Comparison of ENCODE assay signal across 17 cellular contexts in genomic region chr3:16890605-16891333, GRCh38. TPM values are rescaled to one million over a fixed set of nuclear protein-coding genes. Genes with fewer than 3 reads are reported as not detected.
DNase-seq lines count a peak whose midpoint lies in the region; ATAC-seq and TF ChIP-seq lines count a peak whose summit lies in the region.
"Had no signal": no experiment of that assay in that cellular context is flagged by ENCODE, and none has a peak within 500 bp of the region (broad histone marks: within the 10 kb centered on the region; RNA-seq: fewer than 3 reads in every experiment).

No MANE protein-coding gene starts in this region.

- 31% methylated on average over 5 of the region's 5 CpGs for WGBS in smooth muscle cell (ENCODE audit: low lambda C conversion rate)

- H3K27me3 Mint-ChIP-seq in activated naive CD4-positive, alpha-beta T cell treated with anti-CD3 and anti-CD28 coated beads, Interleukin-2, amount 50 U/mL, for 24 hours, result no peaks in the 10 kb centered on the region
- H3K27me3 Mint-ChIP-seq in stimulated activated naive B cell treated with anti-CD40 and anti-IgM and Interleukin-4, amounts not matched to agents 10 μg/mL and 1 μg/mL and 100 μg/mL, for 72 hours, result no peaks in the 10 kb centered on the region
- H3K27me3 Mint-ChIP-seq: activated CD8-positive, alpha-beta memory T cell treated with anti-CD3 and anti-CD28 coated beads, Interleukin-2, amount 10 ng/mL, durations not matched to agents 7 days and 5 days had no signal

- DNase-seq in activated naive CD4-positive, alpha-beta T cell treated with anti-CD3 and anti-CD28 coated beads, Interleukin-2, amount 50 U/mL, for 16 hours, result no peak
- DNase-seq in RKO (ENCODE audit: low spot score) (peak; percentile 34), fibroblast of mammary gland (ENCODE audit: low read depth) (peak; percentile 16), smooth muscle cell (lab: John Stamatoyannopoulos, UW; ENCODE audit: unreplicated experiment) (no peak), GM10266 (ENCODE audit: extremely low spot score) (no peak), globus pallidus (ENCODE audit: low spot score) (no peak)
- DNase-seq in stimulated activated naive B cell treated with anti-CD40 and anti-IgM and Interleukin-4, amounts not matched to agents 10 μg/mL and 1 μg/mL and 100 μg/mL, for 72 hours, result no peak
- DNase-seq: ACHN; activated CD8-positive, alpha-beta memory T cell treated with anti-CD3 and anti-CD28 coated beads, Interleukin-2, amount 10 ng/mL, durations not matched to agents 7 days and 5 days; aorta; DND-41; midbrain; NCI-H1105; NCI-H510A; RPMI8226; stimulated activated naive CD4-positive, alpha-beta T cell treated with Interleukin-2 at 50 U/mL for 16 hours had no signal

- peaks cover 8% of the 10 kb centered on the region for H4K20me1 ChIP-seq in smooth muscle cell (ENCODE audit: low read depth)

- H3K4me3 ChIP-seq in fibroblast of mammary gland (ENCODE audit: control insufficient read depth, low read depth, low read length) (no peak overlapping the region), smooth muscle cell (no peak overlapping the region)

- no peaks in the 10 kb centered on the region for H3K9me3 ChIP-seq in smooth muscle cell (replicated peaks; ENCODE audit: low read depth)

- peaks cover 90% of the 10 kb centered on the region for H3K4me1 Mint-ChIP-seq in activated naive CD4-positive, alpha-beta T cell treated with anti-CD3 and anti-CD28 coated beads, Interleukin-2, amount 50 U/mL, for 24 hours
- peaks cover 37 to 92% of the 10 kb centered on the region in 2 donors for H3K4me1 Mint-ChIP-seq in stimulated activated naive B cell treated with anti-CD40 and anti-IgM and Interleukin-4, amounts not matched to agents 10 μg/mL and 1 μg/mL and 100 μg/mL, for 72 hours

- no peaks in the 10 kb centered on the region for H3K9me3 Mint-ChIP-seq in activated naive CD4-positive, alpha-beta T cell treated with anti-CD3 and anti-CD28 coated beads, Interleukin-2, amount 50 U/mL, for 24 hours
- peaks cover 0 to 2% of the 10 kb centered on the region in 2 donors for H3K9me3 Mint-ChIP-seq in stimulated activated naive B cell treated with anti-CD40 and anti-IgM and Interleukin-4, amounts not matched to agents 10 μg/mL and 1 μg/mL and 100 μg/mL, for 72 hours

- H3K9ac ChIP-seq in smooth muscle cell (ENCODE audit: low read depth), result no peak overlapping the region

- peaks cover 23% of the 10 kb centered on the region for H3K4me1 ChIP-seq in smooth muscle cell (ENCODE audit: low read depth)

- H3K36me3 Mint-ChIP-seq in activated naive CD4-positive, alpha-beta T cell treated with anti-CD3 and anti-CD28 coated beads, Interleukin-2, amount 50 U/mL, for 24 hours, result peaks cover 2% of the 10 kb centered on the region
- peaks cover 3 to 8% of the 10 kb centered on the region in 2 donors for H3K36me3 Mint-ChIP-seq in stimulated activated naive B cell treated with anti-CD40 and anti-IgM and Interleukin-4, amounts not matched to agents 10 μg/mL and 1 μg/mL and 100 μg/mL, for 72 hours

- H3K27me3 ChIP-seq in smooth muscle cell (ENCODE audit: low read depth), result no peaks in the 10 kb centered on the region

- H3K36me3 ChIP-seq in smooth muscle cell (ENCODE audit: low read depth), result no peaks in the 10 kb centered on the region

- peak overlapping the region; percentile 40 for H3K4me2 ChIP-seq in smooth muscle cell

- peaks cover 50% of the 10 kb centered on the region for H3K79me2 ChIP-seq in smooth muscle cell (ENCODE audit: low read depth)

- TF ChIP-seq CTCF in fibroblast of mammary gland (conservative IDR thresholded peaks at IDR 0.05; ENCODE audit: control insufficient read depth, insufficient read depth, low read depth, low read length) (no peak), smooth muscle cell (IDR thresholded peaks at IDR 0.05; ENCODE audit: borderline replicate concordance, insufficient read depth, poor library complexity, severe bottlenecking) (no peak), GM10266 (IDR thresholded peaks at IDR 0.05; ENCODE audit: control insufficient read depth, insufficient read depth, low read depth, missing control alignments) (no peak)

- H3K27ac ChIP-seq in smooth muscle cell (ENCODE audit: low read depth), result no peak overlapping the region

- H2AFZ ChIP-seq in smooth muscle cell (ENCODE audit: low read depth), result no peak overlapping the region

- ATAC-seq in stimulated activated naive B cell treated with anti-CD40 and anti-IgM and Interleukin-4, amounts not matched to agents 10 μg/mL and 1 μg/mL and 100 μg/mL, for 72 hours (replicated peaks), result no peak
- ATAC-seq: activated CD8-positive, alpha-beta memory T cell treated with anti-CD3 and anti-CD28 coated beads, Interleukin-2, amount 10 ng/mL, durations not matched to agents 7 days and 5 days had no signal

- H3K27ac Mint-ChIP-seq in activated naive CD4-positive, alpha-beta T cell treated with anti-CD3 and anti-CD28 coated beads, Interleukin-2, amount 50 U/mL, for 24 hours, result peak overlapping the region; percentile 79
- no peak overlapping the region for H3K27ac Mint-ChIP-seq in stimulated activated naive B cell treated with anti-CD40 and anti-IgM and Interleukin-4, amounts not matched to agents 10 μg/mL and 1 μg/mL and 100 μg/mL, for 72 hours
- H3K27ac Mint-ChIP-seq: activated CD8-positive, alpha-beta memory T cell treated with anti-CD3 and anti-CD28 coated beads, Interleukin-2, amount 10 ng/mL, durations not matched to agents 7 days and 5 days had no signal

- H3F3A ChIP-seq in smooth muscle cell (ENCODE audit: low read depth), result peaks cover 6% of the 10 kb centered on the region

- peak overlapping the region; percentile 96 for H3K4me3 Mint-ChIP-seq in activated naive CD4-positive, alpha-beta T cell treated with anti-CD3 and anti-CD28 coated beads, Interleukin-2, amount 50 U/mL, for 24 hours
- no peak overlapping the region for H3K4me3 Mint-ChIP-seq in stimulated activated naive B cell treated with anti-CD40 and anti-IgM and Interleukin-4, amounts not matched to agents 10 μg/mL and 1 μg/mL and 100 μg/mL, for 72 hours
- H3K4me3 Mint-ChIP-seq: activated CD8-positive, alpha-beta memory T cell treated with anti-CD3 and anti-CD28 coated beads, Interleukin-2, amount 10 ng/mL, durations not matched to agents 7 days and 5 days had no signal

RNA-seq across cellular contexts. Expression of gene PLCL2, which starts 6.0 kb away (rescaled TPM):
- total RNA-seq in smooth muscle cell, result 5.0 and 8.7 TPM in 2 replicates
- polyA plus RNA-seq in smooth muscle cell, result 2.1 and 3.2 TPM in 2 replicates

Comparison
In these comparisons a context has a peak if more than half of its experiments do, and no peak if none do; other contexts are left out.
1. DNase-seq: peak in RKO (single experiment) and fibroblast of mammary gland (single experiment); none in activated naive CD4-positive, alpha-beta T cell treated with anti-CD3 and anti-CD28 coated beads, Interleukin-2, amount 50 U/mL, for 16 hours (single experiment), smooth muscle cell (single experiment), GM10266 (single experiment), globus pallidus (single experiment) and stimulated activated naive B cell treated with anti-CD40 and anti-IgM and Interleukin-4, amounts not matched to agents 10 μg/mL and 1 μg/mL and 100 μg/mL, for 72 hours (single experiment).